Comparison of ENCODE assay signal across 23 cellular contexts in the genomic region with DNA sequence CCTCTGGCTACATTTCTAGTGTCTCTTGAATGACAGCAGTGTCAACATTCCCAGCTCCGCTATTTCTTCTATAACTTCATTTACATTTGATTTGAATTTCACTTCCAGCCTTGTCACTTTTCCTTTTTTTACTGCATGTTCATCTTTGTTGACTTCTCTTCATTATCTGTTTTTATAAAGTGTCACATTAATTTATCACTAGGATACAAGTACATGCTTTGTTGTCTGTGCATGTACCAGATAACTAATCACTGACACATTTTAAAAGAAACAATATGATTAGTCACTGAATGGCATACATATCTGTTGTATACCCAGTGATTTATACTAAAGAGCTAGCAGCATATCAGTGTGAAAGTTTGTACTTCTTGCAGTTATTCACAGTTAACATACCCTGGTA. TPM values are rescaled to one million over a fixed set of nuclear protein-coding genes. Genes with fewer than 3 reads are reported as not detected.
"Had no signal": no experiment of that assay in that cellular context is flagged by ENCODE, and none has a peak within 500 bp of the region (broad histone marks: within the 10 kb centered on the region; RNA-seq: fewer than 3 reads in every experiment).

No MANE protein-coding gene starts in this region.

- H3K4me1 Mint-ChIP-seq: activated CD4-positive, alpha-beta T cell treated with anti-CD3 and anti-CD28 coated beads, Interleukin-2, amount 10 ng/mL, durations not matched to agents 7 days and 5 days had no signal

- H3K27me3 Mint-ChIP-seq: activated CD4-positive, alpha-beta memory T cell treated with anti-CD3 and anti-CD28 coated beads for 36 hours; activated CD4-positive, alpha-beta T cell treated with anti-CD3 and anti-CD28 coated beads, Interleukin-2, amount 10 ng/mL, durations not matched to agents 7 days and 5 days; activated naive CD8-positive, alpha-beta T cell had no signal

- H3K4me3 Mint-ChIP-seq: activated CD4-positive, alpha-beta memory T cell treated with anti-CD3 and anti-CD28 coated beads for 36 hours; activated CD4-positive, alpha-beta T cell treated with anti-CD3 and anti-CD28 coated beads, Interleukin-2, amount 10 ng/mL, durations not matched to agents 7 days and 5 days; activated naive CD8-positive, alpha-beta T cell; activated T-cell treated with anti-CD3 and anti-CD28 coated beads, Interleukin-2, amount 50 U/mL, for 4 hours; T-helper 1 cell treated with Interleukin-12 subunit alpha and Interleukin-12 subunit beta and Interleukin-4 antibody, amounts not matched to agents 30 μg/mL and 1 μg/mL, for 36 hours had no signal

- H3K27me3 ChIP-seq: brain microvascular endothelial cell had no signal

- H3K27ac Mint-ChIP-seq: activated CD4-positive, alpha-beta memory T cell treated with anti-CD3 and anti-CD28 coated beads for 36 hours; activated CD4-positive, alpha-beta T cell treated with anti-CD3 and anti-CD28 coated beads, Interleukin-2, amount 10 ng/mL, durations not matched to agents 7 days and 5 days; activated naive CD8-positive, alpha-beta T cell; T-helper 1 cell treated with Interleukin-12 subunit alpha and Interleukin-12 subunit beta and Interleukin-4 antibody, amounts not matched to agents 30 μg/mL and 1 μg/mL, for 36 hours had no signal

- DNase-seq: activated CD4-positive, alpha-beta memory T cell treated with anti-CD3 and anti-CD28 coated beads for 36 hours; activated CD4-positive, alpha-beta T cell treated with anti-CD3 and anti-CD28 coated beads, Interleukin-2, amount 10 ng/mL, durations not matched to agents 7 days and 5 days; activated CD4-positive, CD25-positive, alpha-beta regulatory T cell; activated CD8-positive, alpha-beta memory T cell treated with anti-CD3 and anti-CD28 coated beads for 24 hours; activated effector memory CD4-positive, alpha-beta T cell treated with anti-CD3 and anti-CD28 coated beads, Interleukin-2, amount 50 U/mL, for 16 hours; activated naive CD4-positive, alpha-beta T cell treated with Interleukin-2 at 50 U/mL for 16 hours; activated T-cell treated with anti-CD3 and anti-CD28 coated beads, Interleukin-2, amount 50 U/mL, for 4 hours; brain microvascular endothelial cell; cerebellar nuclear complex; NCI-H1092; NCI-H1417; NCI-H1930; NCI-H2107; NCI-H510A treated with DMSO at 0.1 percent for 48 hours; NCI-H69; PC-3; SHP77 treated with DMSO at 0.1 percent for 48 hours had no signal

- ATAC-seq: activated T-cell treated with anti-CD3 and anti-CD28 coated beads, Interleukin-2, amount 50 U/mL, for 4 hours; PC-3 had no signal

- H3K9me3 Mint-ChIP-seq: activated CD4-positive, alpha-beta memory T cell treated with anti-CD3 and anti-CD28 coated beads for 36 hours; activated CD4-positive, alpha-beta T cell treated with anti-CD3 and anti-CD28 coated beads, Interleukin-2, amount 10 ng/mL, durations not matched to agents 7 days and 5 days; activated T-cell treated with anti-CD3 and anti-CD28 coated beads, Interleukin-2, amount 50 U/mL, for 4 hours; T-helper 1 cell treated with Interleukin-12 subunit alpha and Interleukin-12 subunit beta and Interleukin-4 antibody, amounts not matched to agents 30 μg/mL and 1 μg/mL, for 36 hours had no signal

- H3K27ac ChIP-seq: brain microvascular endothelial cell, VCaP had no signal

RNA-seq across cellular contexts. Expression of a gene that starts 35.9 kb away (rescaled TPM):
- total RNA-seq: cardiac septum, MCF 10A, PC-3, SK-MEL-5 had no signal
